Comparison of ENCODE assay signal across 11 cellular contexts in genomic region chr7:24826662-24827020, GRCh38.
DNase-seq lines count a peak whose midpoint lies in the region; ATAC-seq and TF ChIP-seq lines count a peak whose summit lies in the region.
"Had no signal": no experiment of that assay in that cellular context is flagged by ENCODE, and none has a peak within 500 bp of the region (broad histone marks: within the 10 kb centered on the region; RNA-seq: fewer than 3 reads in every experiment).

No MANE protein-coding gene starts in this region.

- DNase-seq in activated T-cell treated with anti-CD3 and anti-CD28 coated beads, Interleukin-2, amount 50 U/mL, for 1 hour, result peak; percentile 24
- DNase-seq in activated T-cell treated with anti-CD3 and anti-CD28 coated beads for 4 hours (no peak), fibroblast of lung (ENCODE audit: low read depth in 2 of 2) (peak in 1 of 2 donors; percentile 77), NCI-H2171 (lab: John Stamatoyannopoulos, UW) (no peak), DMS79 (lab: John Stamatoyannopoulos, UW) (no peak)
- DNase-seq in activated CD4-positive, alpha-beta memory T cell treated with anti-CD3 and anti-CD28 coated beads, Interleukin-2, amount 10 ng/mL, durations not matched to agents 7 days and 5 days, result peak; percentile 29
- DNase-seq in stimulated activated naive CD8-positive, alpha-beta T cell treated with anti-CD3 and anti-CD28 coated beads, Interleukin-15, amount 100 ng/mL, for 72 hours, result peak; percentile 22 to 25
- DNase-seq: lower lobe of right lung, MM.1S, sigmoid colon had no signal

- TF ChIP-seq CTCF in fibroblast of lung (conservative IDR thresholded peaks at IDR 0.05 in 1 of 2, IDR thresholded peaks at IDR 0.05 in 1 of 2; ENCODE audit: low read depth in 1 of 2, low read length in 2 of 2), result no peak

- no peak overlapping the region for H3K27ac ChIP-seq in fibroblast of lung (ENCODE audit: insufficient read depth, low read length)

- H3K27me3 ChIP-seq in fibroblast of lung (ENCODE audit: control insufficient read depth, insufficient read depth, low read length), result no peaks in the 10 kb centered on the region
- H3K27me3 ChIP-seq: sigmoid colon had no signal

- peaks cover 83% of the 10 kb centered on the region for H3K4me1 Mint-ChIP-seq in activated CD4-positive, alpha-beta memory T cell treated with anti-CD3 and anti-CD28 coated beads, Interleukin-2, amount 10 ng/mL, durations not matched to agents 7 days and 5 days
- peaks cover 76% of the 10 kb centered on the region for H3K4me1 Mint-ChIP-seq in stimulated activated naive CD8-positive, alpha-beta T cell treated with anti-CD3 and anti-CD28 coated beads, Interleukin-15, amount 100 ng/mL, for 72 hours

- ATAC-seq in stimulated activated naive CD8-positive, alpha-beta T cell treated with anti-CD3 and anti-CD28 coated beads, Interleukin-15, amount 100 ng/mL, for 72 hours, result peak; percentile 77
- no peak for ATAC-seq in HG03175 (IDR thresholded peaks at IDR 0.05; ENCODE audit: unreplicated experiment)

- no peaks in the 10 kb centered on the region for H3K9me3 ChIP-seq in fibroblast of lung (ENCODE audit: control insufficient read depth, insufficient read depth, low read depth, low read length)
- H3K9me3 ChIP-seq: lower lobe of right lung, sigmoid colon had no signal

- H3K36me3 ChIP-seq in fibroblast of lung (ENCODE audit: control insufficient read depth, insufficient read depth, low read length), result peaks cover 4% of the 10 kb centered on the region
- H3K36me3 ChIP-seq: sigmoid colon had no signal

- H3K4me2 ChIP-seq in fibroblast of lung (ENCODE audit: extremely low read depth, insufficient read depth, low read length), result peak overlapping the region; percentile 52

- peak overlapping the region; percentile 43 for H3K4me3 Mint-ChIP-seq in activated CD4-positive, alpha-beta memory T cell treated with anti-CD3 and anti-CD28 coated beads, Interleukin-2, amount 10 ng/mL, durations not matched to agents 7 days and 5 days
- peak overlapping the region; percentile 55 to 77 for H3K4me3 Mint-ChIP-seq in stimulated activated naive CD8-positive, alpha-beta T cell treated with anti-CD3 and anti-CD28 coated beads, Interleukin-15, amount 100 ng/mL, for 72 hours

- H3K9ac ChIP-seq in fibroblast of lung (ENCODE audit: insufficient read depth, low read length), result no peak overlapping the region

- no peak overlapping the region for H2AFZ ChIP-seq in fibroblast of lung (ENCODE audit: low read length)

- peaks cover 85% of the 10 kb centered on the region for H3K36me3 Mint-ChIP-seq in activated CD4-positive, alpha-beta memory T cell treated with anti-CD3 and anti-CD28 coated beads, Interleukin-2, amount 10 ng/mL, durations not matched to agents 7 days and 5 days (ENCODE audit: low read depth)

- CTCF ChIA-PET in activated CD4-positive, alpha-beta memory T cell treated with anti-CD3 and anti-CD28 coated beads, Interleukin-2, amount 10 ng/mL, durations not matched to agents 7 days and 5 days (lab: Charles Lee), result interaction anchor here (0.6 to 2.8 kb wide), 11 partner anchors 10 to 1311 kb away, joined by 3 to 12 read pairs (median 4); partner anchors contain the start of gene OSBPL3

- no peaks in the 10 kb centered on the region for H4K20me1 ChIP-seq in fibroblast of lung (ENCODE audit: control insufficient read depth, extremely low read depth, insufficient read depth, low read length)

- H3K27me3 Mint-ChIP-seq in activated CD4-positive, alpha-beta memory T cell treated with anti-CD3 and anti-CD28 coated beads, Interleukin-2, amount 10 ng/mL, durations not matched to agents 7 days and 5 days, result no peaks in the 10 kb centered on the region
- no peaks in the 10 kb centered on the region for H3K27me3 Mint-ChIP-seq in stimulated activated naive CD8-positive, alpha-beta T cell treated with anti-CD3 and anti-CD28 coated beads, Interleukin-15, amount 100 ng/mL, for 72 hours

- no peaks in the 10 kb centered on the region for H3K79me2 ChIP-seq in fibroblast of lung (ENCODE audit: control insufficient read depth, insufficient read depth, low read length)

- H3K27ac Mint-ChIP-seq in activated CD4-positive, alpha-beta memory T cell treated with anti-CD3 and anti-CD28 coated beads, Interleukin-2, amount 10 ng/mL, durations not matched to agents 7 days and 5 days, result peak overlapping the region; percentile 87
- H3K27ac Mint-ChIP-seq in stimulated activated naive CD8-positive, alpha-beta T cell treated with anti-CD3 and anti-CD28 coated beads, Interleukin-15, amount 100 ng/mL, for 72 hours, result peak overlapping the region in 1 of 2 donors; percentile 77

- POLR2A ChIA-PET in activated CD4-positive, alpha-beta memory T cell treated with anti-CD3 and anti-CD28 coated beads, Interleukin-2, amount 10 ng/mL, durations not matched to agents 7 days and 5 days (lab: Charles Lee), result interaction anchor here (0.7 to 3.7 kb wide), 15 partner anchors 9 to 299 kb away, joined by 3 to 50 read pairs (median 4); partner anchors contain the start of genes CYCS and OSBPL3

- no peak overlapping the region for H3K4me3 ChIP-seq in fibroblast of lung (replicated peaks in 1 of 4; ENCODE audit: control extremely low read depth in 1 of 4, insufficient read depth in 1 of 4, low read depth in 3 of 4, low read length in 4 of 4)
- H3K4me3 ChIP-seq: lower lobe of right lung, sigmoid colon had no signal

- H3K9me3 Mint-ChIP-seq in activated CD4-positive, alpha-beta memory T cell treated with anti-CD3 and anti-CD28 coated beads, Interleukin-2, amount 10 ng/mL, durations not matched to agents 7 days and 5 days, result no peaks in the 10 kb centered on the region
- H3K9me3 Mint-ChIP-seq in stimulated activated naive CD8-positive, alpha-beta T cell treated with anti-CD3 and anti-CD28 coated beads, Interleukin-15, amount 100 ng/mL, for 72 hours, result no peaks in the 10 kb centered on the region

- peaks cover 38% of the 10 kb centered on the region for H3K4me1 ChIP-seq in fibroblast of lung (ENCODE audit: control insufficient read depth, extremely low read depth, insufficient read depth, low read length)

Comparison
In these comparisons a context has a peak if more than half of its experiments do, and no peak if none do; other contexts are left out.
1. DNase-seq: peak in activated T-cell treated with anti-CD3 and anti-CD28 coated beads, Interleukin-2, amount 50 U/mL, for 1 hour (single experiment), activated CD4-positive, alpha-beta memory T cell treated with anti-CD3 and anti-CD28 coated beads, Interleukin-2, amount 10 ng/mL, durations not matched to agents 7 days and 5 days (single experiment) and stimulated activated naive CD8-positive, alpha-beta T cell treated with anti-CD3 and anti-CD28 coated beads, Interleukin-15, amount 100 ng/mL, for 72 hours (2 of 2); none in activated T-cell treated with anti-CD3 and anti-CD28 coated beads for 4 hours (single experiment), NCI-H2171 (single experiment) and DMS79 (single experiment).